8 cellular contexts compared by ENCODE assay signal in genomic region chr12:106248177-106248848, GRCh38. TPM values are rescaled to one million over a fixed set of nuclear protein-coding genes. Genes with fewer than 3 reads are reported as not detected.
A peak's percentile ranks its signal among the peaks of the same experiment; 100 is the strongest.
DNase-seq lines count a peak whose midpoint lies in the region; ATAC-seq and TF ChIP-seq lines count a peak whose summit lies in the region.

No MANE protein-coding gene starts in this region.

- peaks cover 9 to 39% (median 30%) of the 10 kb centered on the region in 4 donors for H3K4me1 Mint-ChIP-seq in CD4-positive, alpha-beta memory T cell
- peaks cover 11% of the 10 kb centered on the region for H3K4me1 Mint-ChIP-seq in activated CD4-positive, alpha-beta memory T cell treated with anti-CD3 and anti-CD28 coated beads, Interleukin-2, amount 10 ng/mL, durations not matched to agents 7 days and 5 days
- peaks cover 54% of the 10 kb centered on the region for H3K4me1 Mint-ChIP-seq in mesothelial cell of epicardium

- H3K27ac Mint-ChIP-seq in CD4-positive, alpha-beta memory T cell: peak overlapping the region; percentile 79 to 98 (median 96)
- peak overlapping the region; percentile 21 for H3K27ac Mint-ChIP-seq in activated CD4-positive, alpha-beta memory T cell treated with anti-CD3 and anti-CD28 coated beads, Interleukin-2, amount 10 ng/mL, durations not matched to agents 7 days and 5 days
- peak overlapping the region; percentile 89 for H3K27ac Mint-ChIP-seq in mesothelial cell of epicardium

- peak overlapping the region; percentile 83 to 90 (median 87) for H3K4me3 Mint-ChIP-seq in CD4-positive, alpha-beta memory T cell
- peak overlapping the region; percentile 59 for H3K4me3 Mint-ChIP-seq in activated CD4-positive, alpha-beta memory T cell treated with anti-CD3 and anti-CD28 coated beads, Interleukin-2, amount 10 ng/mL, durations not matched to agents 7 days and 5 days
- peak overlapping the region; percentile 78 for H3K4me3 Mint-ChIP-seq in mesothelial cell of epicardium

- ATAC-seq in GM19397 (IDR thresholded peaks at IDR 0.05; ENCODE audit: unreplicated experiment) (peak; percentile 8), HG03469 (IDR thresholded peaks at IDR 0.05; ENCODE audit: unreplicated experiment) (no peak)

- peaks cover 34% of the 10 kb centered on the region for H3K4me1 ChIP-seq in CD4-positive, alpha-beta memory T cell (ENCODE audit: insufficient read depth, low read length)

- H3K36me3 Mint-ChIP-seq in CD4-positive, alpha-beta memory T cell: peaks cover 0 to 9% of the 10 kb centered on the region in 2 donors
- no peaks in the 10 kb centered on the region for H3K36me3 Mint-ChIP-seq in activated CD4-positive, alpha-beta memory T cell treated with anti-CD3 and anti-CD28 coated beads, Interleukin-2, amount 10 ng/mL, durations not matched to agents 7 days and 5 days (ENCODE audit: low read depth)
- no peaks in the 10 kb centered on the region for H3K36me3 Mint-ChIP-seq in mesothelial cell of epicardium

- intact Hi-C loops in CD4-positive, alpha-beta memory T cell (cut with micrococcal nuclease): loop anchor here (1.0 to 10.0 kb wide), 3 partner anchors 34 to 846 kb away; partner anchors contain the start of genes CRY1 and TMEM263

- CTCF ChIA-PET in CD4-positive, alpha-beta memory T cell (lab: Charles Lee; ENCODE audit: partially characterized antibody): interaction anchor here (1.0 to 1.4 kb wide), 2 partner anchors 21 to 34 kb away, joined by 3 to 4 read pairs; no protein-coding TSS in a partner anchor
- CTCF ChIA-PET in activated CD4-positive, alpha-beta memory T cell treated with anti-CD3 and anti-CD28 coated beads, Interleukin-2, amount 10 ng/mL, durations not matched to agents 7 days and 5 days (lab: Charles Lee): interaction anchor here (2.8 kb wide), 1 partner anchor 21 kb away, joined by 8 read pairs; no protein-coding TSS in a partner anchor

- peak overlapping the region in 1 of 2 donors; percentile 2 for H3K4me3 ChIP-seq in CD4-positive, alpha-beta memory T cell (ENCODE audit: low read length in 2 of 2)
- H3K4me3 ChIP-seq in HL-60 (replicated peaks; ENCODE audit: insufficient read depth, low read length): no peak overlapping the region

- H3K36me3 ChIP-seq in CD4-positive, alpha-beta memory T cell (ENCODE audit: insufficient read depth, low read length): no peaks in the 10 kb centered on the region

- H3K27ac ChIP-seq in CD4-positive, alpha-beta memory T cell (ENCODE audit: low read depth, low read length): peak overlapping the region; percentile 74
- H3K27ac ChIP-seq in HL-60 (replicated peaks): peak overlapping the region; percentile 61
- peak overlapping the region; percentile 95 for H3K27ac ChIP-seq in epithelial cell of prostate
- H3K27ac ChIP-seq in substantia nigra (ENCODE audit: low read depth, low read length, poor library complexity, severe bottlenecking): peak overlapping the region; percentile 62

- H3K27me3 Mint-ChIP-seq in CD4-positive, alpha-beta memory T cell: no peaks in the 10 kb centered on the region
- H3K27me3 Mint-ChIP-seq in activated CD4-positive, alpha-beta memory T cell treated with anti-CD3 and anti-CD28 coated beads, Interleukin-2, amount 10 ng/mL, durations not matched to agents 7 days and 5 days: peaks cover 16% of the 10 kb centered on the region
- no peaks in the 10 kb centered on the region for H3K27me3 Mint-ChIP-seq in mesothelial cell of epicardium (ENCODE audit: low read depth)

- POLR2A ChIA-PET in CD4-positive, alpha-beta memory T cell (lab: Charles Lee; ENCODE audit: partially characterized antibody): interaction anchor here (0.8 to 14.5 kb wide), 10 partner anchors 8 to 512 kb away, joined by 3 to 223 read pairs (median 3); partner anchors contain the start of genes POLR3B and TCP11L2
- POLR2A ChIA-PET in activated CD4-positive, alpha-beta memory T cell treated with anti-CD3 and anti-CD28 coated beads, Interleukin-2, amount 10 ng/mL, durations not matched to agents 7 days and 5 days (lab: Charles Lee): interaction anchor here (1.3 to 1.5 kb wide), 2 partner anchors 13 to 53 kb away, joined by 5 read pairs; no protein-coding TSS in a partner anchor

- TF ChIP-seq CTCF in HL-60 (IDR thresholded peaks at IDR 0.05; ENCODE audit: insufficient read depth, low read length) (no peak), mesothelial cell of epicardium (IDR thresholded peaks at IDR 0.05; ENCODE audit: unreplicated experiment) (no peak)

- peak in 1 of 5 donors; percentile 61 for DNase-seq in CD4-positive, alpha-beta memory T cell
- no peak for DNase-seq in HL-60 (ENCODE audit: low read depth in 1 of 2, low spot score in 1 of 2)
- no peak for DNase-seq in activated CD4-positive, alpha-beta memory T cell treated with anti-CD3 and anti-CD28 coated beads, Interleukin-2, amount 10 ng/mL, durations not matched to agents 7 days and 5 days
- no peak for DNase-seq in epithelial cell of prostate (ENCODE audit: low read depth, low spot score)
- peak; percentile 53 to 75 for DNase-seq in mesothelial cell of epicardium (ENCODE audit: low spot score in 2 of 2, unreplicated experiment in 2 of 2)
- DNase-seq in substantia nigra (lab: John Stamatoyannopoulos, UW): peak in 25 of 49 donors; percentile 10 to 86 (median 37)

- H3K9me3 ChIP-seq in CD4-positive, alpha-beta memory T cell (ENCODE audit: control insufficient read depth in 1 of 2, low read length in 2 of 2): no peaks in the 10 kb centered on the region

- H3K9me3 Mint-ChIP-seq in CD4-positive, alpha-beta memory T cell: peaks cover 0 to 2% (median 0%) of the 10 kb centered on the region in 8 donors
- no peaks in the 10 kb centered on the region for H3K9me3 Mint-ChIP-seq in activated CD4-positive, alpha-beta memory T cell treated with anti-CD3 and anti-CD28 coated beads, Interleukin-2, amount 10 ng/mL, durations not matched to agents 7 days and 5 days
- H3K9me3 Mint-ChIP-seq in mesothelial cell of epicardium: no peaks in the 10 kb centered on the region

- H3K27me3 ChIP-seq in CD4-positive, alpha-beta memory T cell (ENCODE audit: insufficient read depth, low read length): no peaks in the 10 kb centered on the region
- H3K27me3 ChIP-seq in HL-60 (ENCODE audit: insufficient read depth, poor library complexity, severe bottlenecking): peaks cover 30% of the 10 kb centered on the region

RNA-seq across cellular contexts. Expression of gene CKAP4, which starts 0.5 kb away (rescaled TPM):
- total RNA-seq in CD4-positive, alpha-beta memory T cell: 10 to 100 TPM; 12.5 to 13.0 TPM
- 1 to 10 TPM; 5.1 to 8.3 TPM for polyA plus RNA-seq in CD4-positive, alpha-beta memory T cell
- 1 to 10 TPM; 5.2 to 5.3 TPM for total RNA-seq in activated CD4-positive, alpha-beta memory T cell treated with anti-CD3 and anti-CD28 coated beads, Interleukin-2, amount 10 ng/mL, durations not matched to agents 7 days and 5 days
- total RNA-seq in mesothelial cell of epicardium: 174 to 180 TPM (median 178 TPM) in 3 replicates

RNA-seq across cellular contexts. Expression of gene TCP11L2, which starts 54.2 kb away (rescaled TPM):
- 100 to 1,000 TPM; 185 to 186 TPM for total RNA-seq in CD4-positive, alpha-beta memory T cell
- polyA plus RNA-seq in CD4-positive, alpha-beta memory T cell: 10 to 100 TPM; 21.7 to 35.0 TPM
- 10 to 100 TPM; 25.1 to 27.8 TPM for total RNA-seq in activated CD4-positive, alpha-beta memory T cell treated with anti-CD3 and anti-CD28 coated beads, Interleukin-2, amount 10 ng/mL, durations not matched to agents 7 days and 5 days
- 21.7 to 24.3 TPM (median 22.4 TPM) in 3 replicates for total RNA-seq in mesothelial cell of epicardium

Comparison
In these comparisons a context has a peak if more than half of its experiments do, and no peak if none do; other contexts are left out.
1. DNase-seq: peak in mesothelial cell of epicardium (2 of 2) and substantia nigra (25 of 49); none in HL-60 (0 of 2), activated CD4-positive, alpha-beta memory T cell treated with anti-CD3 and anti-CD28 coated beads, Interleukin-2, amount 10 ng/mL, durations not matched to agents 7 days and 5 days (single experiment) and epithelial cell of prostate (single experiment).
2. H3K27ac Mint-ChIP-seq: peak in every context shown above with its lines; median percentile 96 in CD4-positive, alpha-beta memory T cell; 89 in mesothelial cell of epicardium; 21 in activated CD4-positive, alpha-beta memory T cell treated with anti-CD3 and anti-CD28 coated beads, Interleukin-2, amount 10 ng/mL, durations not matched to agents 7 days and 5 days.
3. RNA of gene CKAP4, which starts 0.5 kb away (total RNA-seq): 174 to 180 TPM in mesothelial cell of epicardium; 12.5 to 13.0 TPM in CD4-positive, alpha-beta memory T cell and 5.2 to 5.3 TPM in activated CD4-positive, alpha-beta memory T cell treated with anti-CD3 and anti-CD28 coated beads, Interleukin-2, amount 10 ng/mL, durations not matched to agents 7 days and 5 days; every median in the first group is over 10 times any median in the second.
4. Peak in every context shown above with its lines, with median percentiles within 50 percentile points of each other: H3K27ac ChIP-seq and H3K4me3 Mint-ChIP-seq.